In the genomic region with DNA sequence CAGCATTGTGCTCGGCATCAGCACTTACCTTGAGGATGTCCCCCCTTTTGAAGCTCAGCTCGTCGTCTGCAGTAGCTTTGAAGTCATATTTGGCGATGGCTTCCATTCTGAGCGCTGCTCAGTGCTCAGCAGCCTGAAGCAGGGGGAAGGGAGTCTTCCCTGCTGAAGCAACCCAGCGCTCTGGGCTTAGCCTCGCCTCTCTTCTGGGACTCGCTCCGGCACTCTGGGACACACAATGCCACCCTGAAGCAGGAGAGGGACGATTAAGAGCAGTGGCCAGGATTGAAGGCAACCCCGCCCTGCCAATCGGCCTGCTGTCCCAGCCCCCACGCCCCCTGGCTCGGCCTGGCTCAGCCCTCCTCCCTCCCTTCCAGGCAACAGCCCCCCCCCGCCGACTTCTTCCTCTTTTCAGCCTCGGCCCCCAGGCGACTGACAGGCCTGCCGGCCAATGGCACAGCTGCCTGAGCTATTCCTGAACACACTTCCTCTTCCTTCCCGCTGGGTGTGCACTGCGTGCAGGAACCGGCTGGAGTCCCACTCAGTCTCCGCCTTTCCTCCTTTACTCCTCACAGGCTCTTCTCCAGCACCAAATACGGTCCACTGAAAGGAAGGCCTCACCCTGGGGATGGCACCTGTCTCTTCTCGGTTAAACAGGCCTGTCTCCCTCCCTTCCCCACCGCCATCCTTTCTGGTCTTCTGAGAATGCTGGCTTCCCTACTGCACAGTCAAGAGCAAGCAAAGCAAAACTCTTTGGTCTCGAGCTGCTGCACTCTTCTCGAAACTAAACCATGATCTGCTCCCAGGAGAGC, we compare ENCODE assay signal across 8 cellular contexts. TPM values are rescaled to one million over a fixed set of nuclear protein-coding genes. Genes with fewer than 3 reads are reported as not detected.
A peak's percentile ranks its signal among the peaks of the same experiment; 100 is the strongest.
DNase-seq lines count a peak whose midpoint lies in the region; ATAC-seq and TF ChIP-seq lines count a peak whose summit lies in the region.

No MANE protein-coding gene starts in this region.

- peaks cover 21% of the 10 kb centered on the region for H3K4me1 Mint-ChIP-seq in endothelial cell (ENCODE audit: unreplicated experiment)

- ATAC-seq in GM19467 (IDR thresholded peaks at IDR 0.05; ENCODE audit: unreplicated experiment), result peak; percentile 64

- H3K27ac Mint-ChIP-seq in endothelial cell (ENCODE audit: unreplicated experiment), result peak overlapping the region; percentile 94

- no peaks in the 10 kb centered on the region for H3K4me1 ChIP-seq in NT2/D1 (ENCODE audit: insufficient read depth, insufficient read length)
- peaks cover 11% of the 10 kb centered on the region for H3K4me1 ChIP-seq in mesodermal cell (ENCODE audit: control insufficient read depth, insufficient read depth, low read length, poor library complexity, severe bottlenecking)

- H3K36me3 ChIP-seq in NT2/D1 (ENCODE audit: insufficient read depth, insufficient read length, low read length) (peaks cover 22% of the 10 kb centered on the region), mesodermal cell (ENCODE audit: control insufficient read depth, insufficient read depth, low read length) (peaks cover 35% of the 10 kb centered on the region)

- H3K36me3 Mint-ChIP-seq in endothelial cell (ENCODE audit: low read depth, unreplicated experiment), result no peaks in the 10 kb centered on the region

- WGBS in mesodermal cell (ENCODE audit: insufficient coverage in 2 of 2), 2 experiments, result 0 to 1% methylated on average over 20 of the region's 28 CpGs

- H3K9me3 ChIP-seq in NT2/D1 (ENCODE audit: insufficient read depth, low read length) (no peaks in the 10 kb centered on the region), mesodermal cell (ENCODE audit: control insufficient read depth, low read length) (no peaks in the 10 kb centered on the region)

- TF ChIP-seq CTCF in endothelial cell (IDR thresholded peaks at IDR 0.05; ENCODE audit: unreplicated experiment), result no peak

- H3K4me3 ChIP-seq in NT2/D1 (ENCODE audit: insufficient read length, low read depth) (peak overlapping the region; percentile 77), mesodermal cell (ENCODE audit: extremely low read depth, insufficient read depth, low read length, poor library complexity, severe bottlenecking) (peak overlapping the region; percentile 63)

- peak overlapping the region; percentile 87 for H3K9ac ChIP-seq in NT2/D1 (ENCODE audit: insufficient read length, low read depth)

- H3K9me3 Mint-ChIP-seq in endothelial cell (ENCODE audit: unreplicated experiment), result no peaks in the 10 kb centered on the region

- DNase-seq in CD1c-positive myeloid dendritic cell (ENCODE audit: extremely low spot score), result peak; percentile 98
- peak; percentile 49 to 100 (median 96) for DNase-seq in HUDEP-2 (lab: John Stamatoyannopoulos, UW; ENCODE audit: unreplicated experiment in 76 of 76)
- DNase-seq in NT2/D1 (ENCODE audit: low read depth, low spot score), result peak; percentile 91
- peak; percentile 68 for DNase-seq in activated CD8-positive, alpha-beta memory T cell treated with anti-CD3 and anti-CD28 coated beads, Interleukin-2, amount 50 U/mL, for 24 hours (ENCODE audit: extremely low read depth)
- DNase-seq in endothelial cell (ENCODE audit: low spot score), result peak; percentile 94
- peak; percentile 53 for DNase-seq in stimulated activated CD8-positive, alpha-beta memory T cell treated with anti-CD3 and anti-CD28 coated beads, Interleukin-15, amount 100 ng/mL, for 1 hour (ENCODE audit: low read depth)

- no peaks in the 10 kb centered on the region for H3K27me3 ChIP-seq in NT2/D1 (ENCODE audit: insufficient read depth, insufficient read length)

- H3K27me3 Mint-ChIP-seq in endothelial cell (ENCODE audit: unreplicated experiment), result peaks cover 1% of the 10 kb centered on the region

- H3K4me3 Mint-ChIP-seq in endothelial cell (ENCODE audit: unreplicated experiment), result peak overlapping the region; percentile 98

- peak overlapping the region; percentile 81 for H3K27ac ChIP-seq in mesodermal cell (ENCODE audit: low read depth, low read length, severe bottlenecking)

RNA-seq across cellular contexts. Expression of gene GRB2, which starts 11.8 kb away (rescaled TPM):
- total RNA-seq in endothelial cell (ENCODE audit: unreplicated experiment), result 95.0 TPM
- 61.3 TPM for polyA plus RNA-seq in mesodermal cell (2013, experiment 1 of 2)
- polyA plus RNA-seq in mesodermal cell (2013, experiment 2 of 2), result 59.9 TPM

Comparison
In these comparisons a context has a peak if more than half of its experiments do, and no peak if none do; other contexts are left out.
1. Peak in every context shown above with its lines: DNase-seq, ATAC-seq, H3K4me3 ChIP-seq and H3K27ac ChIP-seq.